Comparison of ENCODE assay signal across 9 cellular contexts in genomic region chr2:74577448-74577847, GRCh38. TPM values are rescaled to one million over a fixed set of nuclear protein-coding genes. Genes with fewer than 3 reads are reported as not detected.
DNase-seq lines count a peak whose midpoint lies in the region; ATAC-seq, FAIRE-seq and TF ChIP-seq lines count a peak whose summit lies in the region.
"Had no signal": no experiment of that assay in that cellular context is flagged by ENCODE, and none has a peak within 500 bp of the region (broad histone marks: within the 10 kb centered on the region; RNA-seq: fewer than 3 reads in every experiment).

No MANE protein-coding gene starts in this region.

- peak overlapping the region; percentile 39 to 90 (median 77) for H3K4me2 ChIP-seq in BLaER1 treated with 17β-estradiol and CSF1 and Interleukin-3, amounts not matched to agents 10 nM and 100 nM
- peak overlapping the region; percentile 56 for H3K4me2 ChIP-seq in OCI-LY3 (ENCODE audit: low read length)

- H3K79me2 ChIP-seq in OCI-LY3 (ENCODE audit: low read length), result no peaks in the 10 kb centered on the region

- no peak for TF ChIP-seq EP300 in sigmoid colon (IDR thresholded peaks at IDR 0.05)

- H3K4me1 ChIP-seq in BLaER1 treated with 17β-estradiol and CSF1 and Interleukin-3, amounts not matched to agents 10 nM and 100 nM, result peaks cover 34 to 80% (median 60%) of the 10 kb centered on the region in 10 experiments
- peaks cover 44% of the 10 kb centered on the region for H3K4me1 ChIP-seq in OCI-LY3 (ENCODE audit: low read length)
- no peaks in the 10 kb centered on the region for H3K4me1 ChIP-seq in small intestine (ENCODE audit: control insufficient read depth in 2 of 2, insufficient read depth in 1 of 2, low read depth in 1 of 2, low read length in 1 of 2)
- no peaks in the 10 kb centered on the region for H3K4me1 ChIP-seq in sigmoid colon

- WGBS in small intestine, 3 donors, result 34 to 71% (median 58%) methylated on average over 2 of the region's 2 CpGs
- 50 to 74% methylated on average over 2 of the region's 2 CpGs for WGBS in sigmoid colon, 2 donors

- H3K9me3 ChIP-seq in BLaER1 treated with 17β-estradiol and CSF1 and Interleukin-3, amounts not matched to agents 10 nM and 100 nM (replicated peaks in 1 of 11), result peaks cover 0 to 9% (median 0%) of the 10 kb centered on the region in 11 experiments; a peak in 6 of 22 replicates
- H3K9me3 ChIP-seq in OCI-LY3 (ENCODE audit: insufficient read depth, low read length) (no peaks in the 10 kb centered on the region), small intestine (ENCODE audit: control insufficient read depth, low read depth) (no peaks in the 10 kb centered on the region), sigmoid colon (no peaks in the 10 kb centered on the region)

- intact Hi-C loops in sigmoid colon (cut with DNase I), result no loop called here

- FAIRE-seq in small intestine (lab: Jason Lieb, UNC), result no peak

- no peaks in the 10 kb centered on the region for H3K36me3 ChIP-seq in BLaER1 treated with 17β-estradiol and CSF1 and Interleukin-3, amounts not matched to agents 10 nM and 100 nM
- no peaks in the 10 kb centered on the region for H3K36me3 ChIP-seq in OCI-LY3 (replicated peaks; ENCODE audit: low read depth, low read length)
- no peaks in the 10 kb centered on the region for H3K36me3 ChIP-seq in small intestine (ENCODE audit: control insufficient read depth in 2 of 2, insufficient read depth in 2 of 2, low read length in 2 of 2)
- no peaks in the 10 kb centered on the region for H3K36me3 ChIP-seq in sigmoid colon

- H3K9ac ChIP-seq in BLaER1 treated with 17β-estradiol and CSF1 and Interleukin-3, amounts not matched to agents 10 nM and 100 nM, result peak overlapping the region in 10 of 11 experiments; percentile 51 to 80 (median 76); a peak in 19 of 22 replicates
- peak overlapping the region; percentile 16; the same call in 1 of the 2 replicates for H3K9ac ChIP-seq in OCI-LY3 (ENCODE audit: low read length)

- H3K4me3 ChIP-seq in BLaER1 treated with 17β-estradiol and CSF1 and Interleukin-3, amounts not matched to agents 10 nM and 100 nM, result peak overlapping the region in 3 of 10 experiments; percentile 13 to 36 (median 14); a peak in 4 of 20 replicates
- H3K4me3 ChIP-seq in OCI-LY3 (ENCODE audit: low read length) (peak overlapping the region; percentile 21), small intestine (ENCODE audit: low read depth in 1 of 2, low read length in 2 of 2) (no peak overlapping the region), sigmoid colon (no peak overlapping the region)

- TF ChIP-seq CTCF in OCI-LY3 (IDR thresholded peaks at IDR 0.05; ENCODE audit: low read depth, low read length), result no peak
- TF ChIP-seq CTCF in sigmoid colon (IDR thresholded peaks at IDR 0.05), result no peak

- no peaks in the 10 kb centered on the region for H4K20me1 ChIP-seq in BLaER1 treated with 17β-estradiol and CSF1 and Interleukin-3, amounts not matched to agents 10 nM and 100 nM
- no peaks in the 10 kb centered on the region for H4K20me1 ChIP-seq in OCI-LY3 (ENCODE audit: insufficient read depth, low read length)

- peak overlapping the region; percentile 61 to 95 (median 87); a peak in 21 of 22 replicates for H3K27ac ChIP-seq in BLaER1 treated with 17β-estradiol and CSF1 and Interleukin-3, amounts not matched to agents 10 nM and 100 nM
- H3K27ac ChIP-seq in OCI-LY3 (ENCODE audit: low read length) (peak overlapping the region; percentile 76), small intestine (ENCODE audit: low read depth in 1 of 2, low read length in 1 of 2) (no peak overlapping the region), sigmoid colon (peak overlapping the region in 2 of 4 donors; percentile 7 to 30)

- no peak for TF ChIP-seq POLR2A in sigmoid colon (IDR thresholded peaks at IDR 0.05)

- H2AFZ ChIP-seq in OCI-LY3 (ENCODE audit: low read depth, low read length), result peak overlapping the region; percentile 29; the same call in 1 of the 2 replicates

- H3K27me3 ChIP-seq in BLaER1 treated with 17β-estradiol and CSF1 and Interleukin-3, amounts not matched to agents 10 nM and 100 nM, result no peaks in the 10 kb centered on the region
- no peaks in the 10 kb centered on the region for H3K27me3 ChIP-seq in OCI-LY3 (ENCODE audit: low read depth, low read length)
- H3K27me3 ChIP-seq in small intestine (ENCODE audit: control insufficient read depth in 2 of 2, insufficient read depth in 2 of 2, low read length in 2 of 2), result no peaks in the 10 kb centered on the region
- H3K27me3 ChIP-seq in sigmoid colon, result no peaks in the 10 kb centered on the region

- ATAC-seq in GM19351 (IDR thresholded peaks at IDR 0.05; ENCODE audit: unreplicated experiment), result peak; percentile 47

- DNase-seq in hepatic stellate cell (ENCODE audit: low spot score), result peak; percentile 48
- no peak for DNase-seq in NCI-H1092 treated with DMSO at 0.1 percent for 48 hours (lab: John Stamatoyannopoulos, UW)
- no peak for DNase-seq in COR-L47 (lab: John Stamatoyannopoulos, UW)
- no peak for DNase-seq in small intestine
- DNase-seq in sigmoid colon, result no peak
- DNase-seq: activated CD4-positive, alpha-beta T cell treated with anti-CD3 and anti-CD28 coated beads, Interleukin-2, amount 50 U/mL, for 48 hours had no signal

RNA-seq across cellular contexts. Expression of gene DOK1, which starts 22.9 kb away (rescaled TPM):
- polyA plus RNA-seq in small intestine (10 to 100 TPM in 2 of 3 donors, 1 to 10 TPM in 1; 9.6 to 17.7 (median 15.4) TPM), sigmoid colon (10 to 100 TPM; 17.1 to 24.9 (median 22.8) TPM)
- 10 to 100 TPM; 16.1 to 21.4 (median 18.1) TPM for total RNA-seq in sigmoid colon

RNA-seq across cellular contexts. Expression of gene LOXL3, which starts 23.7 kb away (rescaled TPM):
- polyA plus RNA-seq in small intestine (1 to 10 TPM in 1 of 3 donors, under 1 TPM in 2; 0.22 to 2.3 (median 0.27) TPM), sigmoid colon (1 to 10 TPM in 2 of 3 donors, under 1 TPM in 1; 0.60 to 3.5 (median 1.8) TPM)
- 1 to 10 TPM; 5.4 to 7.9 (median 7.8) TPM for total RNA-seq in sigmoid colon

RNA-seq across cellular contexts. Expression of gene HTRA2, which starts 47.7 kb away (rescaled TPM):
- polyA plus RNA-seq in small intestine (10 to 100 TPM; 20.4 to 42.3 (median 30.8) TPM), sigmoid colon (10 to 100 TPM; 19.7 to 39.8 (median 22.8) TPM)
- 10 to 100 TPM; 28.2 to 39.3 (median 31.8) TPM for total RNA-seq in sigmoid colon

RNA-seq across cellular contexts. Expression of gene AUP1, which starts 47.9 kb away (rescaled TPM):
- 100 to 1,000 TPM; 179 to 237 (median 201) TPM for polyA plus RNA-seq in small intestine
- 100 to 1,000 TPM in 1 of 4 donors, 10 to 100 TPM in 3; 76.5 to 133 (median 83.1) TPM for total RNA-seq in sigmoid colon
- 100 to 1,000 TPM in 1 of 3 donors, 10 to 100 TPM in 2; 46.5 to 178 (median 47.4) TPM for polyA plus RNA-seq in sigmoid colon

RNA-seq across cellular contexts. Expression of gene DQX1, which starts 51.4 kb away (rescaled TPM):
- 100 to 1,000 TPM in 1 of 3 donors, 10 to 100 TPM in 2; 20.0 to 106 (median 59.2) TPM for polyA plus RNA-seq in small intestine
- not detected for total RNA-seq in sigmoid colon
- 10 to 100 TPM in 2 of 3 donors, 1 to 10 TPM in 1; 7.2 to 15.6 (median 13.2) TPM for polyA plus RNA-seq in sigmoid colon

Comparison
In these comparisons a context has a peak if more than half of its experiments do, and no peak if none do; other contexts are left out.
1. H3K27ac ChIP-seq: peak in BLaER1 treated with 17β-estradiol and CSF1 and Interleukin-3, amounts not matched to agents 10 nM and 100 nM (11 of 11) and OCI-LY3 (single experiment); none in small intestine (0 of 2).